ENCODE assay signal across 1 cellular context in the genomic region with DNA sequence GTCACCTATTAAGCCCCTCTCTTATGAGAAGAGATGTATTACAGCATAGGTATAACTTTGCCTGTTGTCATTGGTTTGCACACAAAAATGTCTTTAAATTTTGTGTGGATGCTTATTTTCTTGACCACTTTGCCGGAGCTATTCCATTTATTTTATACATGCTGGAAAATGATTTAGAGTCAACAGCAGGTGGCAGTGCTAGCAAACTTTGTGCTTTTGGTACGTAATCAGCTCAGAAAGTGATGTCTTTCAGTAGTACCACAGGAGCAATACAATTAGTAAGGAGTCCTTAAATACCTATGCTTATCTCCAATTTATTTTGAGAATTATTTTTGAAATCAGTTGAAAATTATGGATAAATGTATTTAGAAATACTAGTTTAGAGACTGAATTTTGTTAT.
TF ChIP-seq lines count a peak whose summit lies in the region.

No MANE protein-coding gene starts in this region.

TF ChIP-seq in GM12878, 131 proteins besides CTCF, POLR2A, EP300 and RAD21 (continued from another document):
- TF ChIP-seq NRF1 (conservative IDR thresholded peaks at IDR 0.05; ENCODE audit: low read depth, low read length) (no peak), SMC3 (IDR thresholded peaks at IDR 0.05; ENCODE audit: borderline replicate concordance, low read length) (peak; percentile 39; the same call in 1 of the 2 replicates), RUNX3 (IDR thresholded peaks at IDR 0.05; ENCODE audit: low read length) (no peak)
- TF ChIP-seq, protein P1, sequence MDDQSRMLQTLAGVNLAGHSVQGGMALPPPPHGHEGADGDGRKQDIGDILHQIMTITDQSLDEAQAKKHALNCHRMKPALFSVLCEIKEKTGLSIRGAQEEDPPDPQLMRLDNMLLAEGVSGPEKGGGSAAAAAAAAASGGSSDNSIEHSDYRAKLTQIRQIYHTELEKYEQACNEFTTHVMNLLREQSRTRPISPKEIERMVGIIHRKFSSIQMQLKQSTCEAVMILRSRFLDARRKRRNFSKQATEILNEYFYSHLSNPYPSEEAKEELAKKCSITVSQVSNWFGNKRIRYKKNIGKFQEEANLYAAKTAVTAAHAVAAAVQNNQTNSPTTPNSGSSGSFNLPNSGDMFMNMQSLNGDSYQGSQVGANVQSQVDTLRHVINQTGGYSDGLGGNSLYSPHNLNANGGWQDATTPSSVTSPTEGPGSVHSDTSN (IDR thresholded peaks at IDR 0.05; ENCODE audit: insufficient replicate concordance, low read depth, low read length) = no peak
- TF ChIP-seq, protein P2, sequence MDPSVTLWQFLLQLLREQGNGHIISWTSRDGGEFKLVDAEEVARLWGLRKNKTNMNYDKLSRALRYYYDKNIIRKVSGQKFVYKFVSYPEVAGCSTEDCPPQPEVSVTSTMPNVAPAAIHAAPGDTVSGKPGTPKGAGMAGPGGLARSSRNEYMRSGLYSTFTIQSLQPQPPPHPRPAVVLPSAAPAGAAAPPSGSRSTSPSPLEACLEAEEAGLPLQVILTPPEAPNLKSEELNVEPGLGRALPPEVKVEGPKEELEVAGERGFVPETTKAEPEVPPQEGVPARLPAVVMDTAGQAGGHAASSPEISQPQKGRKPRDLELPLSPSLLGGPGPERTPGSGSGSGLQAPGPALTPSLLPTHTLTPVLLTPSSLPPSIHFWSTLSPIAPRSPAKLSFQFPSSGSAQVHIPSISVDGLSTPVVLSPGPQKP (IDR thresholded peaks at IDR 0.05; ENCODE audit: low read depth, low read length) = no peak
